8 cellular contexts compared by ENCODE assay signal in genomic region chr19:2261438-2262172, GRCh38. TPM values are rescaled to one million over a fixed set of nuclear protein-coding genes. Genes with fewer than 3 reads are reported as not detected.
DNase-seq lines count a peak whose midpoint lies in the region; ATAC-seq, FAIRE-seq and TF ChIP-seq lines count a peak whose summit lies in the region.

No MANE protein-coding gene starts in this region.

- TF ChIP-seq EP300 in K562 (IDR thresholded peaks at IDR 0.05; ENCODE audit: low read length) (no peak), sigmoid colon (IDR thresholded peaks at IDR 0.05) (no peak)

- no peaks in the 10 kb centered on the region for H3K9me3 Mint-ChIP-seq in nephron

- BruUV-seq in K562 (replicated peaks; lab: Mats Ljungman, UMichigan), result no TSS peak

- TF ChIP-seq CTCF in GM10266 (IDR thresholded peaks at IDR 0.05; ENCODE audit: control insufficient read depth, insufficient read depth, low read depth, missing control alignments) (peak; percentile 70), K562 (IDR thresholded peaks at IDR 0.05 in 2 of 3, conservative IDR thresholded peaks at IDR 0.05 in 1 of 3; ENCODE audit: insufficient read depth in 2 of 3, low read depth in 1 of 3, low read length in 3 of 3) (peak; percentile 64 to 79 (median 74)), nephron (IDR thresholded peaks at IDR 0.05; ENCODE audit: unreplicated experiment in 3 of 3) (peak; percentile 22 to 39 (median 29)), sigmoid colon (IDR thresholded peaks at IDR 0.05) (peak in 2 of 4 experiments; percentile 28)

- H3K9me3 ChIP-seq in K562 (replicated peaks; ENCODE audit: control insufficient read depth, insufficient read depth, low read depth, low read length) (no peaks in the 10 kb centered on the region), sigmoid colon (no peaks in the 10 kb centered on the region)

- TF ChIP-seq POLR2A in K562 (conservative IDR thresholded peaks at IDR 0.05) (no peak), sigmoid colon (IDR thresholded peaks at IDR 0.05) (no peak)

- in situ Hi-C loops in K562 (cut with MboI), result no loop called here

- TF ChIP-seq RAD21 in K562 (CRISPR knock-in tag; conservative IDR thresholded peaks at IDR 0.05 in 1 of 2, IDR thresholded peaks at IDR 0.05 in 1 of 2), result peak; percentile 18 to 42; a peak in 2 of 4 replicates

- H3K36me3 ChIP-seq in K562 (ENCODE audit: control insufficient read depth, insufficient read depth, low read length), result no peaks in the 10 kb centered on the region
- no peaks in the 10 kb centered on the region for H3K36me3 ChIP-seq in sigmoid colon

- H3K4me3 Mint-ChIP-seq in nephron, result no peak overlapping the region

- H3K4me1 ChIP-seq in K562 (replicated peaks in 1 of 2; ENCODE audit: control insufficient read depth in 2 of 2, insufficient read depth in 2 of 2, low read length in 2 of 2) (peaks cover 21 to 51% of the 10 kb centered on the region in 2 experiments), sigmoid colon (peaks cover 0 to 8% (median 5%) of the 10 kb centered on the region in 4 donors)

- WGBS in K562 (ENCODE audit: insufficient coverage, low coverage, missing lambda C conversion rate), result 59% methylated on average over 6 of the region's 7 CpGs
- 70 to 72% methylated on average over 7 of the region's 7 CpGs for WGBS in sigmoid colon, 2 donors

- H3K9me1 ChIP-seq in K562 (ENCODE audit: control insufficient read depth, insufficient read depth, low read length), result no peaks in the 10 kb centered on the region

- H3K4me3 ChIP-seq in K562 (no peak overlapping the region), sigmoid colon (no peak overlapping the region)

- H3K79me2 ChIP-seq in K562 (ENCODE audit: control insufficient read depth, insufficient read depth, low read length), result no peaks in the 10 kb centered on the region

- peak overlapping the region; percentile 72 for H2AFZ ChIP-seq in K562 (ENCODE audit: low read depth, low read length)

- DNase-seq in GM10266 (ENCODE audit: extremely low spot score) (peak; percentile 44), OCI-M1 (lab: John Stamatoyannopoulos, UW) (peak; percentile 65), K562 (ENCODE audit: extremely low read depth in 1 of 4, low spot score in 3 of 4) (peak in 3 of 4 experiments; percentile 44 to 79 (median 63)), NCI-H1048 (lab: John Stamatoyannopoulos, UW) (no peak), sigmoid colon (no peak), superior temporal gyrus (ENCODE audit: extremely low spot score) (no peak)

- POLR2A ChIA-PET in K562 (lab: Yijun Ruan, JAX), result interaction anchor here (0.6 to 6.7 kb wide), 6 partner anchors 8 to 112 kb away, joined by 3 to 52 read pairs (median 4); partner anchors contain the start of gene AMH

- no peak overlapping the region for H3K27ac Mint-ChIP-seq in nephron

- H3K36me3 Mint-ChIP-seq in nephron (ENCODE audit: low read depth), result no peaks in the 10 kb centered on the region

- peak overlapping the region in 1 of 2 experiments; percentile 49; a peak in 1 of 4 replicates for H3K9ac ChIP-seq in K562 (ENCODE audit: insufficient read depth in 1 of 2, low read depth in 2 of 2, low read length in 2 of 2)

- H3K4me2 ChIP-seq in K562 (ENCODE audit: insufficient read depth, low read length), result no peak overlapping the region

- CTCF ChIA-PET in K562 (lab: Yijun Ruan, JAX; ENCODE audit: low intra/inter-chr PET ratio), result no interaction called here

- H4K20me1 ChIP-seq in K562 (replicated peaks; ENCODE audit: control insufficient read depth, insufficient read depth, low read length), result no peaks in the 10 kb centered on the region

- peaks cover 4% of the 10 kb centered on the region for H3K4me1 Mint-ChIP-seq in nephron

- H3K27ac ChIP-seq in K562 (ENCODE audit: extremely low read depth, low read depth, low read length) (no peak overlapping the region; the same call in 2 of the 3 replicates), sigmoid colon (no peak overlapping the region)

- ATAC-seq in K562, result peak; percentile 28; the same call in 2 of the 3 replicates
- ATAC-seq in HG02973 (IDR thresholded peaks at IDR 0.05; ENCODE audit: unreplicated experiment), result no peak

- H3K27me3 ChIP-seq in K562 (ENCODE audit: control insufficient read depth in 2 of 2, insufficient read depth in 2 of 2, low read length in 2 of 2), result no peaks in the 10 kb centered on the region
- H3K27me3 ChIP-seq in sigmoid colon, result no peaks in the 10 kb centered on the region

- FAIRE-seq in K562 (lab: Jason Lieb, UNC), result peak; percentile 65

- intact Hi-C loops in K562 (cut with micrococcal nuclease), result loop anchor here (2.0 to 10.0 kb wide), 2 partner anchors 25 to 97 kb away; partner anchors contain the start of genes DOT1L, PLEKHJ1 and SF3A2
- intact Hi-C loops in sigmoid colon (cut with DNase I), result no loop called here

- H3K27me3 Mint-ChIP-seq in nephron (ENCODE audit: low read depth), result no peaks in the 10 kb centered on the region

RNA-seq across cellular contexts. Expression of gene JSRP1, which starts 5.4 kb away (rescaled TPM):
- total RNA-seq in K562 (2011; cell fraction: chromatin; rRNA removed; ENCODE audit: low replicate concordance), result 1.7 TPM in 1 of 2 replicates, not detected in the other
- total RNA-seq in K562 (2011; cell fraction: nucleolus; rRNA removed), result 0.92 TPM in 1 of 2 replicates, not detected in the other
- total RNA-seq in K562 (2011; cell fraction: nucleoplasm; rRNA removed), result 2.7 TPM in 1 of 2 replicates, not detected in the other
- 0.29 TPM in 1 of 2 replicates, not detected in the other for total RNA-seq in K562 (2014; rRNA removed)
- 0.40 and 0.45 TPM in 2 replicates for total RNA-seq in K562 (2014; rRNA removed; fragmentation: Illumina TruSeq; extraction: Trizol)
- 0.51 and 0.57 TPM in 2 replicates for total RNA-seq in K562 (2015; rRNA removed; fragmentation: Illumina TruSeq; extraction: Trizol)
- 0.58 and 0.78 TPM in 2 replicates for total RNA-seq in K562 (2021)
- polyA plus RNA-seq in K562 (2011; rRNA removed), result not detected in 2 replicates
- 0.09 TPM in 1 of 2 replicates, not detected in the other for polyA plus RNA-seq in K562 (2011; cell fraction: cytosol; rRNA removed)
- 0.58 TPM in 1 of 2 replicates, not detected in the other for polyA plus RNA-seq in K562 (2011; cell fraction: nucleus; rRNA removed)
- polyA plus RNA-seq in K562 (2012), result 2.3 and 2.7 TPM in 2 replicates
- not detected in 2 replicates for polyA plus RNA-seq in K562 (2014; fragmentation: Illumina TruSeq; extraction: Trizol)
- under 1 TPM in 1 of 2 experiments, not detected in 1; 0.08 TPM for polyA plus RNA-seq in K562 (2014; fragmentation: Nextera tagmentation; extraction: Ambion mirVana)
- 1.2 and 2.1 TPM in 2 replicates for polyA plus RNA-seq in K562 (2014; rRNA removed)
- polyA minus RNA-seq in K562 (2011; rRNA and poly(A)+ RNA removed), result 0.63 TPM in 1 of 2 replicates, not detected in the other
- not detected in 2 replicates for polyA minus RNA-seq in K562 (2011; cell fraction: cytosol; rRNA and poly(A)+ RNA removed)
- 1.00 TPM in 1 of 2 replicates, not detected in the other for polyA minus RNA-seq in K562 (2011; cell fraction: nucleus; rRNA and poly(A)+ RNA removed)
- under 1 TPM in 1 of 4 donors, not detected in 3; 0.36 TPM for total RNA-seq in sigmoid colon
- polyA plus RNA-seq in sigmoid colon, result 1 to 10 TPM in 2 of 3 donors, not detected in 1; 1.0 to 1.6 TPM

RNA-seq across cellular contexts. Expression of gene AMH, which starts 12.5 kb away (rescaled TPM):
- total RNA-seq in K562 (2011; cell fraction: chromatin; rRNA removed; ENCODE audit: low replicate concordance), result 14.5 and 62.7 TPM in 2 replicates
- 48.8 and 60.2 TPM in 2 replicates for total RNA-seq in K562 (2011; cell fraction: nucleolus; rRNA removed)
- 25.7 and 35.6 TPM in 2 replicates for total RNA-seq in K562 (2011; cell fraction: nucleoplasm; rRNA removed)
- total RNA-seq in K562 (2014; rRNA removed), result 9.4 and 10.7 TPM in 2 replicates
- 0.13 and 0.29 TPM in 2 replicates for total RNA-seq in K562 (2014; rRNA removed; fragmentation: Illumina TruSeq; extraction: Trizol)
- 2.6 and 3.5 TPM in 2 replicates for total RNA-seq in K562 (2015; rRNA removed; fragmentation: Illumina TruSeq; extraction: Trizol)
- total RNA-seq in K562 (2021), result 22.2 and 27.4 TPM in 2 replicates
- 1.7 and 3.6 TPM in 2 replicates for polyA plus RNA-seq in K562 (2011; rRNA removed)
- polyA plus RNA-seq in K562 (2011; cell fraction: cytosol; rRNA removed), result 2.2 and 9.1 TPM in 2 replicates
- polyA plus RNA-seq in K562 (2011; cell fraction: nucleus; rRNA removed), result 52.0 and 130 TPM in 2 replicates
- polyA plus RNA-seq in K562 (2012), result 14.9 and 33.7 TPM in 2 replicates
- polyA plus RNA-seq in K562 (2014; fragmentation: Illumina TruSeq; extraction: Trizol), result 1.5 and 4.0 TPM in 2 replicates
- not detected for polyA plus RNA-seq in K562 (2014; fragmentation: Nextera tagmentation; extraction: Ambion mirVana)
- polyA plus RNA-seq in K562 (2014; rRNA removed), result 19.2 and 23.6 TPM in 2 replicates
- polyA minus RNA-seq in K562 (2011; rRNA and poly(A)+ RNA removed), result 0.09 and 0.18 TPM in 2 replicates
- polyA minus RNA-seq in K562 (2011; cell fraction: cytosol; rRNA and poly(A)+ RNA removed), result 2.0 and 3.7 TPM in 2 replicates
- 5.4 and 8.2 TPM in 2 replicates for polyA minus RNA-seq in K562 (2011; cell fraction: nucleus; rRNA and poly(A)+ RNA removed)
- total RNA-seq in sigmoid colon, result 1 to 10 TPM in 2 of 4 donors, under 1 TPM in 1, not detected in 1; 0.99 to 1.9 (median 1.8) TPM
- polyA plus RNA-seq in sigmoid colon, result 1 to 10 TPM in 1 of 3 donors, under 1 TPM in 1, not detected in 1; 0.69 to 3.3 TPM

RNA-seq across cellular contexts. Expression of gene PEAK3, which starts 20.4 kb away (rescaled TPM):
- 0.49 TPM in 1 of 2 replicates, not detected in the other for total RNA-seq in K562 (2011; cell fraction: chromatin; rRNA removed; ENCODE audit: low replicate concordance)
- total RNA-seq in K562 (2011; cell fraction: nucleolus; rRNA removed), result 0.17 TPM in 1 of 2 replicates, not detected in the other
- total RNA-seq in K562 (2011; cell fraction: nucleoplasm; rRNA removed), result not detected in 2 replicates
- 0.16 TPM in 1 of 2 replicates, not detected in the other for total RNA-seq in K562 (2014; rRNA removed)
- total RNA-seq in K562 (2014; rRNA removed; fragmentation: Illumina TruSeq; extraction: Trizol), result not detected in 2 replicates
- not detected in 2 replicates for total RNA-seq in K562 (2015; rRNA removed; fragmentation: Illumina TruSeq; extraction: Trizol)
- 0.13 and 0.40 TPM in 2 replicates for total RNA-seq in K562 (2021)
- 0.03 TPM in 1 of 2 replicates, not detected in the other for polyA plus RNA-seq in K562 (2011; rRNA removed)
- polyA plus RNA-seq in K562 (2011; cell fraction: cytosol; rRNA removed), result not detected in 2 replicates
- 0.10 TPM in 1 of 2 replicates, not detected in the other for polyA plus RNA-seq in K562 (2011; cell fraction: nucleus; rRNA removed)
- polyA plus RNA-seq in K562 (2012), result 0.27 and 0.66 TPM in 2 replicates
- 0.06 TPM in 1 of 2 replicates, not detected in the other for polyA plus RNA-seq in K562 (2014; fragmentation: Illumina TruSeq; extraction: Trizol)
- polyA plus RNA-seq in K562 (2014; fragmentation: Nextera tagmentation; extraction: Ambion mirVana), result not detected
- polyA plus RNA-seq in K562 (2014; rRNA removed), result 0.07 TPM in 1 of 2 replicates, not detected in the other
- polyA minus RNA-seq in K562 (2011; rRNA and poly(A)+ RNA removed), result not detected in 2 replicates
- not detected in 2 replicates for polyA minus RNA-seq in K562 (2011; cell fraction: cytosol; rRNA and poly(A)+ RNA removed)
- polyA minus RNA-seq in K562 (2011; cell fraction: nucleus; rRNA and poly(A)+ RNA removed), result 0.11 and 0.13 TPM in 2 replicates
- total RNA-seq in sigmoid colon, result under 1 TPM; 0.41 to 0.82 (median 0.63) TPM
- polyA plus RNA-seq in sigmoid colon, result under 1 TPM; under 0.01 to 0.74 (median 0.46) TPM

RNA-seq across cellular contexts. Expression of gene SF3A2, which starts 25.0 kb away (rescaled TPM):
- total RNA-seq in K562 (2011; cell fraction: chromatin; rRNA removed; ENCODE audit: low replicate concordance), result 112 and 366 TPM in 2 replicates
- 303 and 373 TPM in 2 replicates for total RNA-seq in K562 (2011; cell fraction: nucleolus; rRNA removed)
- total RNA-seq in K562 (2011; cell fraction: nucleoplasm; rRNA removed), result 182 TPM in 2 replicates
- 50.3 and 111 TPM in 2 replicates for total RNA-seq in K562 (2014; rRNA removed)
- total RNA-seq in K562 (2014; rRNA removed; fragmentation: Illumina TruSeq; extraction: Trizol), result 4.5 and 5.8 TPM in 2 replicates
- 22.8 and 30.6 TPM in 2 replicates for total RNA-seq in K562 (2015; rRNA removed; fragmentation: Illumina TruSeq; extraction: Trizol)
- total RNA-seq in K562 (2021), result 181 and 194 TPM in 2 replicates
- polyA plus RNA-seq in K562 (2011; rRNA removed), result 7.9 and 21.0 TPM in 2 replicates
- polyA plus RNA-seq in K562 (2011; cell fraction: cytosol; rRNA removed), result 11.3 and 12.6 TPM in 2 replicates
- polyA plus RNA-seq in K562 (2011; cell fraction: nucleus; rRNA removed), result 164 and 237 TPM in 2 replicates
- polyA plus RNA-seq in K562 (2012), result 142 and 173 TPM in 2 replicates
- 44.6 and 119 TPM in 2 replicates for polyA plus RNA-seq in K562 (2014; fragmentation: Illumina TruSeq; extraction: Trizol)
- under 1 TPM; 0.17 to 0.35 TPM for polyA plus RNA-seq in K562 (2014; fragmentation: Nextera tagmentation; extraction: Ambion mirVana)
- polyA plus RNA-seq in K562 (2014; rRNA removed), result 45.9 and 46.7 TPM in 2 replicates
- 8.5 and 10.2 TPM in 2 replicates for polyA minus RNA-seq in K562 (2011; rRNA and poly(A)+ RNA removed)
- polyA minus RNA-seq in K562 (2011; cell fraction: cytosol; rRNA and poly(A)+ RNA removed), result 49.6 and 76.1 TPM in 2 replicates
- polyA minus RNA-seq in K562 (2011; cell fraction: nucleus; rRNA and poly(A)+ RNA removed), result 127 and 137 TPM in 2 replicates
- total RNA-seq in sigmoid colon, result 10 to 100 TPM; 17.5 to 59.8 (median 24.4) TPM
- polyA plus RNA-seq in sigmoid colon, result 10 to 100 TPM; 16.9 to 61.3 (median 26.4) TPM

RNA-seq across cellular contexts. Expression of gene PLEKHJ1, which starts 25.5 kb away (rescaled TPM):
- 32.2 and 114 TPM in 2 replicates for total RNA-seq in K562 (2011; cell fraction: chromatin; rRNA removed; ENCODE audit: low replicate concordance)
- 171 and 174 TPM in 2 replicates for total RNA-seq in K562 (2011; cell fraction: nucleolus; rRNA removed)
- 85.7 and 89.1 TPM in 2 replicates for total RNA-seq in K562 (2011; cell fraction: nucleoplasm; rRNA removed)
- 176 and 229 TPM in 2 replicates for total RNA-seq in K562 (2014; rRNA removed)
- total RNA-seq in K562 (2014; rRNA removed; fragmentation: Illumina TruSeq; extraction: Trizol), result 55.6 and 55.7 TPM in 2 replicates
- 63.9 and 65.6 TPM in 2 replicates for total RNA-seq in K562 (2015; rRNA removed; fragmentation: Illumina TruSeq; extraction: Trizol)
- 127 and 140 TPM in 2 replicates for total RNA-seq in K562 (2021)
- 65.9 and 80.2 TPM in 2 replicates for polyA plus RNA-seq in K562 (2011; rRNA removed)
- 131 and 202 TPM in 2 replicates for polyA plus RNA-seq in K562 (2011; cell fraction: cytosol; rRNA removed)
- polyA plus RNA-seq in K562 (2011; cell fraction: nucleus; rRNA removed), result 161 and 204 TPM in 2 replicates
- polyA plus RNA-seq in K562 (2012), result 127 and 153 TPM in 2 replicates
- polyA plus RNA-seq in K562 (2014; fragmentation: Illumina TruSeq; extraction: Trizol), result 45.9 and 72.0 TPM in 2 replicates
- 1 to 10 TPM; 1.5 to 6.8 TPM for polyA plus RNA-seq in K562 (2014; fragmentation: Nextera tagmentation; extraction: Ambion mirVana)
- polyA plus RNA-seq in K562 (2014; rRNA removed), result 188 and 193 TPM in 2 replicates
- 12.0 and 14.7 TPM in 2 replicates for polyA minus RNA-seq in K562 (2011; rRNA and poly(A)+ RNA removed)
- 24.0 and 24.1 TPM in 2 replicates for polyA minus RNA-seq in K562 (2011; cell fraction: cytosol; rRNA and poly(A)+ RNA removed)
- polyA minus RNA-seq in K562 (2011; cell fraction: nucleus; rRNA and poly(A)+ RNA removed), result 31.9 and 32.4 TPM in 2 replicates
- total RNA-seq in sigmoid colon, result 10 to 100 TPM; 40.7 to 57.3 (median 42.8) TPM
- polyA plus RNA-seq in sigmoid colon, result 100 to 1,000 TPM; 228 to 255 (median 247) TPM

Comparison
In these comparisons a context has a peak if more than half of its experiments do, and no peak if none do; other contexts are left out.
1. DNase-seq: peak in GM10266 (single experiment), OCI-M1 (single experiment) and K562 (3 of 4); none in NCI-H1048 (single experiment), sigmoid colon (single experiment) and superior temporal gyrus (single experiment).